16 cellular contexts compared by ENCODE assay signal in genomic region chr3:4765212-4765611, GRCh38.
"Had no signal": no experiment of that assay in that cellular context is flagged by ENCODE, and none has a peak within 500 bp of the region (broad histone marks: within the 10 kb centered on the region; RNA-seq: fewer than 3 reads in every experiment).

No MANE protein-coding gene starts in this region.

- H3K4me1 ChIP-seq: transverse colon had no signal

- DNase-seq: effector memory CD4-positive, alpha-beta T cell; foreskin melanocyte; heart left ventricle; hippocampal formation; left colon; left ventricle myocardium superior; naive thymus-derived CD4-positive, alpha-beta T cell; stimulated activated CD4-positive, alpha-beta T cell treated with anti-CD3 and anti-CD28 coated beads, Interleukin-2, amount 100 ng/mL, for 48 hours; stomach; substantia nigra; transverse colon had no signal

- H3K27me3 ChIP-seq: heart left ventricle, neutrophil, right atrium auricular region, stomach, transverse colon had no signal

- H3K4me2 ChIP-seq: smooth muscle cell had no signal

- H3K36me3 ChIP-seq: neutrophil, transverse colon had no signal

- H3K27me3 Mint-ChIP-seq: naive thymus-derived CD4-positive, alpha-beta T cell had no signal

- ATAC-seq: heart left ventricle; left colon; left ventricle myocardium superior; naive thymus-derived CD4-positive, alpha-beta T cell had no signal

- H3K4me3 ChIP-seq: heart left ventricle, lung, right atrium auricular region, smooth muscle cell, stomach, thoracic aorta, transverse colon had no signal

- H3K27ac ChIP-seq: heart left ventricle, neutrophil, right atrium auricular region, stomach, thoracic aorta, transverse colon had no signal

- H3K9me3 ChIP-seq: neutrophil, right atrium auricular region, thoracic aorta, transverse colon had no signal

- H3K27ac Mint-ChIP-seq: naive thymus-derived CD4-positive, alpha-beta T cell had no signal
